Comparison of ENCODE assay signal across 17 cellular contexts in the genomic region with DNA sequence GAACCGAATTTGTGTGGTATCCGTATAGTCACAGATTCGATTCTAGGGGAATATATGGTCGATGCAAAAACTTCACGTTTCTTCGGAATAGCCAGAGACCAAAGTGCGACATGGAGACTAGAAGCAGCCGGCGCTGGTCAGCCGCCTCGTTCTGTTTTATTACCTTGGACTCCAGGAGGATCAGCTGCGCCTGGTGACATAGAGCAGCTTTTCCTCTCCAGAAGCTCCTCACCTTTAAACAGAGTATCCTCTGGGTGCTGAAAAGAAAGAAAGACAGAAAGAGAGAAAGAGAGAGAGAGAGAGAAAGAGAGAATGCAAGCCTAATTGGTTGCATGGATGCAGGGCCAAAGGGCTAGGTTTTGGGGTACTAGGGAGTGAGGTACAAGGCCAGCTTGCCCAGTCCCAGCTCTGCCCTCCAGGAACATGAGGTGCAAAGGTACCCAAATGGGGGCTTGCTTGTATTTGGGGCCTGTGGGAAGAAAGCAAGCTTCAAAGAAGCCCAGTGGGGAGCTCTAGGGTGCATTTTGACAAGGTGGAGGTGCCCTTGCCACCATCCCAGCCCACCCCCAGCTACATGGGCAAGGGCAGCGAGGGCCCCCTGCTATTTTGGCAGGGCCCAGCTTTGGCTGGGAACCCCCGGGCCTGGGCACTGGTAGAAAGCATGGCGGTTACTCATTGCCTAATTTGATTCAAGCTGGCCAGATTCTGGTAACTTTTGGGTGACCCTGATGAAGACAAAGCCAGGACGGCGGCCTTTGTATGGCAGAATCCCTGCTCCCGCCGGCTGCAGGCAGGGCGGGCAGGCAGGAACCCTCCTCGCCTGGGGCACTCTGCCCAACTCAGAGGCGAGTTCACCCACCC. TPM values are rescaled to one million over a fixed set of nuclear protein-coding genes. Genes with fewer than 3 reads are reported as not detected.
DNase-seq lines count a peak whose midpoint lies in the region; FAIRE-seq and TF ChIP-seq lines count a peak whose summit lies in the region.
"Had no signal": no experiment of that assay in that cellular context is flagged by ENCODE, and none has a peak within 500 bp of the region (broad histone marks: within the 10 kb centered on the region; RNA-seq: fewer than 3 reads in every experiment).

No MANE protein-coding gene starts in this region.

- H3K4me3 Mint-ChIP-seq in activated naive CD8-positive, alpha-beta T cell: peak overlapping the region; percentile 10
- no peak overlapping the region for H3K4me3 Mint-ChIP-seq in activated naive CD8-positive, alpha-beta T cell treated with anti-CD3 and anti-CD28 coated beads for 36 hours
- peak overlapping the region; percentile 84 to 96 (median 94) for H3K4me3 Mint-ChIP-seq in nephron
- H3K4me3 Mint-ChIP-seq in CD14-positive monocyte: peak overlapping the region in 1 of 2 donors; percentile 75

- no peak overlapping the region for H3K27ac ChIP-seq in endothelial cell of umbilical vein (ENCODE audit: insufficient read depth, low read depth, low read length)

- H3K4me1 ChIP-seq in endothelial cell of umbilical vein (ENCODE audit: control insufficient read depth, extremely low read depth, insufficient read depth, low read length): no peaks in the 10 kb centered on the region

- CTCF ChIA-PET in endothelial cell of umbilical vein (lab: Charles Lee): interaction anchor here (1.0 to 3.0 kb wide), 7 partner anchors 10 to 500 kb away, joined by 3 to 11 read pairs (median 4); no protein-coding TSS in a partner anchor

- peaks cover 33% of the 10 kb centered on the region for H3K79me2 ChIP-seq in endothelial cell of umbilical vein (ENCODE audit: control insufficient read depth, insufficient read depth, low read length)

- no peak overlapping the region for H3K9ac ChIP-seq in endothelial cell of umbilical vein (replicated peaks; ENCODE audit: extremely low read depth, insufficient read depth, low read length)

- POLR2A ChIA-PET in endothelial cell of umbilical vein (lab: Charles Lee): no interaction called here

- dilution Hi-C loops in endothelial cell of umbilical vein (cut with MboI; ENCODE audit: extremely low pct_ligation_motif_present, low sequenced_read_pairs): no loop called here

- no peaks in the 10 kb centered on the region for H3K9me3 ChIP-seq in endothelial cell of umbilical vein (replicated peaks; ENCODE audit: control insufficient read depth, insufficient read depth, low read length)

- H3K27me3 Mint-ChIP-seq in activated naive CD8-positive, alpha-beta T cell: peaks cover 60% of the 10 kb centered on the region
- peaks cover 98% of the 10 kb centered on the region for H3K27me3 Mint-ChIP-seq in activated naive CD8-positive, alpha-beta T cell treated with anti-CD3 and anti-CD28 coated beads for 36 hours
- H3K27me3 Mint-ChIP-seq in nephron (ENCODE audit: low read depth) (no peaks in the 10 kb centered on the region), CD14-positive monocyte (ENCODE audit: low read depth in 3 of 3) (peaks cover 96 to 100% (median 97%) of the 10 kb centered on the region in 3 donors)

- no peaks in the 10 kb centered on the region for H4K20me1 ChIP-seq in endothelial cell of umbilical vein (replicated peaks; ENCODE audit: control insufficient read depth, extremely low read depth, insufficient read depth, low read length)

- H3K4me3 ChIP-seq in endothelial cell of umbilical vein (replicated peaks in 1 of 3; ENCODE audit: insufficient read depth in 1 of 3, low read depth in 1 of 3, low read length in 3 of 3): no peak overlapping the region

- no peak for TF ChIP-seq POLR2A in endothelial cell of umbilical vein (IDR thresholded peaks at IDR 0.05; ENCODE audit: low read depth, low read length)

- H3K27ac Mint-ChIP-seq in activated naive CD8-positive, alpha-beta T cell: no peak overlapping the region
- no peak overlapping the region for H3K27ac Mint-ChIP-seq in activated naive CD8-positive, alpha-beta T cell treated with anti-CD3 and anti-CD28 coated beads for 36 hours
- H3K27ac Mint-ChIP-seq in nephron: peak overlapping the region; percentile 95 to 99 (median 97)
- no peak overlapping the region for H3K27ac Mint-ChIP-seq in CD14-positive monocyte

- no peaks in the 10 kb centered on the region for H3K27me3 ChIP-seq in endothelial cell of umbilical vein (ENCODE audit: control insufficient read depth in 2 of 2, insufficient read depth in 2 of 2, low read length in 2 of 2)

- H3K9me1 ChIP-seq in endothelial cell of umbilical vein (replicated peaks; ENCODE audit: control insufficient read depth, extremely low read depth, insufficient read depth, low read length): no peaks in the 10 kb centered on the region

- no peak for TF ChIP-seq CTCF in endothelial cell of umbilical vein (IDR thresholded peaks at IDR 0.05; ENCODE audit: extremely low read depth in 1 of 2, insufficient read depth in 1 of 2, low read depth in 1 of 2, low read length in 2 of 2)
- no peak for TF ChIP-seq CTCF in nephron (IDR thresholded peaks at IDR 0.05; ENCODE audit: unreplicated experiment in 3 of 3)
- TF ChIP-seq CTCF in CD14-positive monocyte (IDR thresholded peaks at IDR 0.05): no peak

- H3K4me1 Mint-ChIP-seq in activated naive CD8-positive, alpha-beta T cell (ENCODE audit: low read depth): peaks cover 17% of the 10 kb centered on the region
- H3K4me1 Mint-ChIP-seq in activated naive CD8-positive, alpha-beta T cell treated with anti-CD3 and anti-CD28 coated beads for 36 hours: peaks cover 6% of the 10 kb centered on the region
- H3K4me1 Mint-ChIP-seq in nephron (peaks cover 83% of the 10 kb centered on the region), CD14-positive monocyte (peaks cover 2% of the 10 kb centered on the region)

- no peak overlapping the region for H2AFZ ChIP-seq in endothelial cell of umbilical vein (ENCODE audit: low read depth, low read length)

- H3K36me3 Mint-ChIP-seq in activated naive CD8-positive, alpha-beta T cell: no peaks in the 10 kb centered on the region
- no peaks in the 10 kb centered on the region for H3K36me3 Mint-ChIP-seq in activated naive CD8-positive, alpha-beta T cell treated with anti-CD3 and anti-CD28 coated beads for 36 hours
- H3K36me3 Mint-ChIP-seq in nephron (ENCODE audit: low read depth) (peaks cover 83% of the 10 kb centered on the region), CD14-positive monocyte (peaks cover 2 to 3% of the 10 kb centered on the region in 2 donors)

- intact Hi-C loops in endothelial cell of umbilical vein (cut with micrococcal nuclease): no loop called here
- intact Hi-C loops in CD14-positive monocyte (cut with micrococcal nuclease): no loop called here

- H3K9me3 Mint-ChIP-seq in activated naive CD8-positive, alpha-beta T cell (ENCODE audit: low read depth): no peaks in the 10 kb centered on the region
- no peaks in the 10 kb centered on the region for H3K9me3 Mint-ChIP-seq in activated naive CD8-positive, alpha-beta T cell treated with anti-CD3 and anti-CD28 coated beads for 36 hours
- H3K9me3 Mint-ChIP-seq in nephron: no peaks in the 10 kb centered on the region
- peaks cover 0 to 32% (median 14%) of the 10 kb centered on the region in 7 donors for H3K9me3 Mint-ChIP-seq in CD14-positive monocyte

- FAIRE-seq in endothelial cell of umbilical vein (lab: Jason Lieb, UNC) (no peak), HTR-8/SVneo (lab: Jason Lieb, UNC) (no peak)
- FAIRE-seq: A204.1 had no signal

- peaks cover 2 to 22% of the 10 kb centered on the region in 2 experiments for H3K36me3 ChIP-seq in endothelial cell of umbilical vein (ENCODE audit: control insufficient read depth in 2 of 2, extremely low read depth in 1 of 2, insufficient read depth in 2 of 2, low read length in 2 of 2)

- H3K4me2 ChIP-seq in endothelial cell of umbilical vein (ENCODE audit: insufficient read depth, low read length): no peak overlapping the region

- DNase-seq in activated naive CD8-positive, alpha-beta T cell treated with anti-CD3 and anti-CD28 coated beads for 36 hours: no peak
- DNase-seq in endothelial cell of umbilical vein (ENCODE audit: low read depth, low spot score) (no peak), HTR-8/SVneo (ENCODE audit: insufficient read length, low spot score) (no peak), CD14-positive monocyte (ENCODE audit: low spot score) (no peak), NCI-H2196 treated with DMSO at 0.1 percent for 48 hours (lab: John Stamatoyannopoulos, UW; ENCODE audit: unreplicated experiment) (no peak)
- no peak for DNase-seq in stimulated activated CD4-positive, alpha-beta T cell treated with anti-CD3 and anti-CD28 coated beads, Interleukin-2, amount 100 ng/mL, for 24 hours
- DNase-seq: COR-L47, Karpas-422, MM.1S, NCI-H1105 treated with DMSO at 0.1 percent for 48 hours, NCI-H187, NCI-H446 treated with DMSO at 0.1 percent for 48 hours, NCI-H748 treated with DMSO at 0.1 percent for 48 hours had no signal

- TSS peak; percentile 14 for BruUV-seq in endothelial cell of umbilical vein (replicated peaks; lab: Mats Ljungman, UMichigan)

RNA-seq across cellular contexts. Expression of a gene that starts 0.8 kb away (rescaled TPM):
- total RNA-seq in activated naive CD8-positive, alpha-beta T cell treated with anti-CD3 and anti-CD28 coated beads for 36 hours: not detected
- total RNA-seq in endothelial cell of umbilical vein: 11.5 and 13.7 TPM in 2 replicates
- polyA plus RNA-seq in endothelial cell of umbilical vein (7.6 TPM in 2 replicates), CD14-positive monocyte (not detected)
- 1.2 and 2.2 TPM in 2 replicates for polyA plus RNA-seq in endothelial cell of umbilical vein (2011; cell fraction: cytosol; rRNA removed)
- polyA plus RNA-seq in endothelial cell of umbilical vein (2011; cell fraction: nucleus; rRNA removed): 58.7 and 63.3 TPM in 2 replicates
- polyA plus RNA-seq in endothelial cell of umbilical vein (2012): 4.0 and 6.6 TPM in 2 replicates
- polyA minus RNA-seq in endothelial cell of umbilical vein: 2.7 and 2.9 TPM in 2 replicates
- not detected for polyA minus RNA-seq in endothelial cell of umbilical vein (2011; cell fraction: cytosol; rRNA and poly(A)+ RNA removed)
- 10.7 and 10.8 TPM in 2 replicates for polyA minus RNA-seq in endothelial cell of umbilical vein (2011; cell fraction: nucleus; rRNA and poly(A)+ RNA removed)
- total RNA-seq: H4 had no signal

RNA-seq across cellular contexts. Expression of a gene that starts 6.5 kb away (rescaled TPM):
- not detected for total RNA-seq in activated naive CD8-positive, alpha-beta T cell treated with anti-CD3 and anti-CD28 coated beads for 36 hours
- 15.3 and 20.9 TPM in 2 replicates for total RNA-seq in endothelial cell of umbilical vein
- polyA plus RNA-seq in endothelial cell of umbilical vein (2.9 and 3.3 TPM in 2 replicates), CD14-positive monocyte (not detected)
- polyA plus RNA-seq in endothelial cell of umbilical vein (2011; cell fraction: cytosol; rRNA removed): 1.6 and 2.2 TPM in 2 replicates
- polyA plus RNA-seq in endothelial cell of umbilical vein (2011; cell fraction: nucleus; rRNA removed): 11.1 and 12.3 TPM in 2 replicates
- polyA plus RNA-seq in endothelial cell of umbilical vein (2012): 4.4 and 6.2 TPM in 2 replicates
- 4.1 and 7.1 TPM in 2 replicates for polyA minus RNA-seq in endothelial cell of umbilical vein
- polyA minus RNA-seq in endothelial cell of umbilical vein (2011; cell fraction: cytosol; rRNA and poly(A)+ RNA removed): not detected
- polyA minus RNA-seq in endothelial cell of umbilical vein (2011; cell fraction: nucleus; rRNA and poly(A)+ RNA removed): 17.5 and 23.8 TPM in 2 replicates

RNA-seq across cellular contexts. Expression of a gene that starts 21.1 kb away (rescaled TPM):
- total RNA-seq in activated naive CD8-positive, alpha-beta T cell treated with anti-CD3 and anti-CD28 coated beads for 36 hours: not detected
- total RNA-seq in endothelial cell of umbilical vein: 14.9 and 15.6 TPM in 2 replicates
- 6.4 and 7.2 TPM in 2 replicates for polyA plus RNA-seq in endothelial cell of umbilical vein
- polyA plus RNA-seq in endothelial cell of umbilical vein (2011; cell fraction: cytosol; rRNA removed): 7.9 and 8.0 TPM in 2 replicates
- 5.3 and 7.6 TPM in 2 replicates for polyA plus RNA-seq in endothelial cell of umbilical vein (2011; cell fraction: nucleus; rRNA removed)
- 13.0 and 15.6 TPM in 2 replicates for polyA plus RNA-seq in endothelial cell of umbilical vein (2012)
- 3.2 and 4.6 TPM in 2 replicates for polyA minus RNA-seq in endothelial cell of umbilical vein
- not detected for polyA minus RNA-seq in endothelial cell of umbilical vein (2011; cell fraction: cytosol; rRNA and poly(A)+ RNA removed)
- 2.6 and 3.6 TPM in 2 replicates for polyA minus RNA-seq in endothelial cell of umbilical vein (2011; cell fraction: nucleus; rRNA and poly(A)+ RNA removed)
- not detected for polyA plus RNA-seq in CD14-positive monocyte
- total RNA-seq: H4 had no signal

RNA-seq across cellular contexts. Expression of a gene that starts 28.0 kb away (rescaled TPM):
- total RNA-seq in activated naive CD8-positive, alpha-beta T cell treated with anti-CD3 and anti-CD28 coated beads for 36 hours: not detected
- total RNA-seq in endothelial cell of umbilical vein: 3.5 and 3.9 TPM in 2 replicates
- polyA plus RNA-seq in endothelial cell of umbilical vein (1.9 and 2.3 TPM in 2 replicates), CD14-positive monocyte (not detected)
- polyA plus RNA-seq in endothelial cell of umbilical vein (2011; cell fraction: cytosol; rRNA removed): 1.2 and 1.9 TPM in 2 replicates
- polyA plus RNA-seq in endothelial cell of umbilical vein (2011; cell fraction: nucleus; rRNA removed): 1.0 and 1.2 TPM in 2 replicates
- 3.6 and 4.5 TPM in 2 replicates for polyA plus RNA-seq in endothelial cell of umbilical vein (2012)
- 0.40 and 0.46 TPM in 2 replicates for polyA minus RNA-seq in endothelial cell of umbilical vein
- polyA minus RNA-seq in endothelial cell of umbilical vein (2011; cell fraction: cytosol; rRNA and poly(A)+ RNA removed): 2.0 TPM
- 0.53 and 1.4 TPM in 2 replicates for polyA minus RNA-seq in endothelial cell of umbilical vein (2011; cell fraction: nucleus; rRNA and poly(A)+ RNA removed)

RNA-seq across cellular contexts. Expression of a gene that starts 34.0 kb away (rescaled TPM):
- total RNA-seq in activated naive CD8-positive, alpha-beta T cell treated with anti-CD3 and anti-CD28 coated beads for 36 hours: not detected
- total RNA-seq in endothelial cell of umbilical vein: not detected in 2 replicates
- polyA plus RNA-seq in endothelial cell of umbilical vein (not detected in 2 replicates), CD14-positive monocyte (not detected)
- not detected in 2 replicates for polyA plus RNA-seq in endothelial cell of umbilical vein (2011; cell fraction: cytosol; rRNA removed)
- polyA plus RNA-seq in endothelial cell of umbilical vein (2011; cell fraction: nucleus; rRNA removed): not detected in 2 replicates
- polyA plus RNA-seq in endothelial cell of umbilical vein (2012): not detected in 2 replicates
- polyA minus RNA-seq in endothelial cell of umbilical vein: not detected in 2 replicates
- not detected for polyA minus RNA-seq in endothelial cell of umbilical vein (2011; cell fraction: cytosol; rRNA and poly(A)+ RNA removed)
- not detected in 2 replicates for polyA minus RNA-seq in endothelial cell of umbilical vein (2011; cell fraction: nucleus; rRNA and poly(A)+ RNA removed)
- total RNA-seq: H4 had no signal

Comparison
In these comparisons a context has a peak if more than half of its experiments do, and no peak if none do; other contexts are left out.
1. H3K27ac Mint-ChIP-seq: peak in nephron (3 of 3); none in activated naive CD8-positive, alpha-beta T cell (single experiment), activated naive CD8-positive, alpha-beta T cell treated with anti-CD3 and anti-CD28 coated beads for 36 hours (single experiment) and CD14-positive monocyte (0 of 7).
2. RNA of a gene that starts 0.8 kb away (total RNA-seq): 11.5 to 13.7 TPM in endothelial cell of umbilical vein; not detected in activated naive CD8-positive, alpha-beta T cell treated with anti-CD3 and anti-CD28 coated beads for 36 hours; every median in the first group is over 10 times any median in the second.
3. RNA of a gene that starts 6.5 kb away (total RNA-seq): 15.3 to 20.9 TPM in endothelial cell of umbilical vein; not detected in activated naive CD8-positive, alpha-beta T cell treated with anti-CD3 and anti-CD28 coated beads for 36 hours; every median in the first group is over 10 times any median in the second.
4. RNA of a gene that starts 21.1 kb away (total RNA-seq): 14.9 to 15.6 TPM in endothelial cell of umbilical vein; not detected in activated naive CD8-positive, alpha-beta T cell treated with anti-CD3 and anti-CD28 coated beads for 36 hours; every median in the first group is over 10 times any median in the second.